In the genomic region with DNA sequence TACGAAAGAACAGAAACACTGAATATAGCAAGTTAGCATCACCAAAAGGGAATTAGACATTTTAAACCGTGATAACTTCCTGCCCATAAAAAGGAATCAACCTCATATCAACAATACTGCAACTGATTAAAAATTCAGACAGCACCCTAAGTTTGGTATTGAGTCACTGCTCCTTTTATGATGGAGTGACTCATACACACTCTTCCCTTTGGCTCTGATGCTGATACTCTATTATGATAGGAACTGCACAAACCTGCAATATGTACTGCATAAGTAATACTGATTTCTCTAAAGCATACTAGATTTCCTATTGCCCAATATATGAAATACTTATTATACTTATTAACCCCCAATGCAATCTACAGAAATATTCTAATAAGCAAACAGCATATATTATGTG, we compare ENCODE assay signal across 10 cellular contexts.
DNase-seq lines count a peak whose midpoint lies in the region; TF ChIP-seq lines count a peak whose summit lies in the region.
"Had no signal": no experiment of that assay in that cellular context is flagged by ENCODE, and none has a peak within 500 bp of the region (broad histone marks: within the 10 kb centered on the region; RNA-seq: fewer than 3 reads in every experiment).

No MANE protein-coding gene starts in this region.

- in situ Hi-C loops in Caki2 (cut with HindIII; ENCODE audit: low pct_unique_long_range_greater_than_20kb, low sequenced_read_pairs) (no loop called here), G401 (cut with HindIII; ENCODE audit: low sequenced_read_pairs) (no loop called here)

- DNase-seq in Caki2 (ENCODE audit: low read depth) (peak; percentile 72), HT-29 (ENCODE audit: low spot score) (peak; percentile 49), cardiac fibroblast (ENCODE audit: low read depth in 2 of 2) (peak; percentile 44 to 62), myocyte (ENCODE audit: low read depth) (peak; percentile 48), NCI-H345 (lab: John Stamatoyannopoulos, UW) (no peak), NCI-H1436 treated with DMSO at 0.1 percent for 48 hours (lab: John Stamatoyannopoulos, UW) (no peak), coronary artery (ENCODE audit: low spot score) (no peak), G401 (ENCODE audit: low spot score) (no peak)
- DNase-seq: DMS 273 treated with DMSO at 0.1 percent for 48 hours, NCI-H1694 had no signal

- no peak for TF ChIP-seq CTCF in cardiac fibroblast (IDR thresholded peaks at IDR 0.05; ENCODE audit: low read depth, low read length)
- no peak for TF ChIP-seq CTCF in coronary artery (IDR thresholded peaks at IDR 0.05)

- no peak overlapping the region for H3K4me3 ChIP-seq in cardiac fibroblast (replicated peaks in 1 of 2; ENCODE audit: low read depth in 2 of 2, low read length in 2 of 2)
- no peak overlapping the region for H3K4me3 ChIP-seq in coronary artery

- no peak overlapping the region for H3K27ac ChIP-seq in coronary artery

Comparison
In these comparisons a context has a peak if more than half of its experiments do, and no peak if none do; other contexts are left out.
1. DNase-seq: peak in Caki2 (single experiment), HT-29 (single experiment), cardiac fibroblast (2 of 2) and myocyte (single experiment); none in NCI-H345 (single experiment), NCI-H1436 treated with DMSO at 0.1 percent for 48 hours (single experiment), coronary artery (single experiment) and G401 (single experiment).